In the genomic region with DNA sequence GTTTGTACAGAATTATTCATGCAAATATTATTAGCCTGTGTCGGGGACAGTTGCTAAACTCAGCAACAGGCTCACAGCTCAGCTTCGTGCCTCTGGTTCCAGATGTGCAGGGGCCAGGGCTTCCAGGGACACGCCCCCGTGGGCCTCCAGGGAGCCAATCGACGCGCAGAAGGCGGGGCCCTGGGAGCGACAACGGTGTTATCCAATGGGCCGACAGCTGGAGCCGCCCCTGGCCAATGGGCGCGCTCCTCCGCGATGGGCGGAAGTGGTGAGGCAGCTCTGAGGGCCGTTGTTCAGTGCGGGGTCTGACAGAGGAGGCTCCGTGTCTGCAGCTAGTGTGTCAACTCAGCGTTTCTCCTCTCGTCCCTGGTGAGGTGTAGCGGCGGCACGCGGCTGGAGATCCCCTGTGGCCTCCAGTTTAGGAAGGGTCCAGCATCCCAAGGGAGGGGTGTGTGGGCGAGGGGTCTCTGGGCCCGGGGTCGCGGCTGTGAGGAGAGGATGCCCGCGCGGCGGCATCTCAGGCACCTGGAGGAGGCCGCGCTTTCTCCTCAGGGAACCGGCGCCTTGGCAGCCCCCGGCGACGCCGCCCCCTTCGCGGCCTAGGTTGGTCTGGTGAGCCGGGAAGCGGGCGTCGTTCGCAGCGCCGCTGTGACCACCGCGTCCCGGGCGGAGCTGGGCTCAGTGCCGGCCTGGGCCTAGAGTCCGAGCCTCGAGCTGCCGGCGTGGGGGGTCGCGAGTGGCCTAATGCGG, we compare ENCODE assay signal across 8 cellular contexts. TPM values are rescaled to one million over a fixed set of nuclear protein-coding genes. Genes with fewer than 3 reads are reported as not detected.
A peak's percentile ranks its signal among the peaks of the same experiment; 100 is the strongest.
DNase-seq lines count a peak whose midpoint lies in the region; ATAC-seq and TF ChIP-seq lines count a peak whose summit lies in the region.

A gene with protein sequence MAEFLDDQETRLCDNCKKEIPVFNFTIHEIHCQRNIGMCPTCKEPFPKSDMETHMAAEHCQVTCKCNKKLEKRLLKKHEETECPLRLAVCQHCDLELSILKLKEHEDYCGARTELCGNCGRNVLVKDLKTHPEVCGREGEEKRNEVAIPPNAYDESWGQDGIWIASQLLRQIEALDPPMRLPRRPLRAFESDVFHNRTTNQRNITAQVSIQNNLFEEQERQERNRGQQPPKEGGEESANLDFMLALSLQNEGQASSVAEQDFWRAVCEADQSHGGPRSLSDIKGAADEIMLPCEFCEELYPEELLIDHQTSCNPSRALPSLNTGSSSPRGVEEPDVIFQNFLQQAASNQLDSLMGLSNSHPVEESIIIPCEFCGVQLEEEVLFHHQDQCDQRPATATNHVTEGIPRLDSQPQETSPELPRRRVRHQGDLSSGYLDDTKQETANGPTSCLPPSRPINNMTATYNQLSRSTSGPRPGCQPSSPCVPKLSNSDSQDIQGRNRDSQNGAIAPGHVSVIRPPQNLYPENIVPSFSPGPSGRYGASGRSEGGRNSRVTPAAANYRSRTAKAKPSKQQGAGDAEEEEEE (plus strand): TSS at position 311 of the 750 bp plus-strand sequence. CDS start 4,963 bp downstream, outside the sequence.

- intact Hi-C loops in left ventricle myocardium inferior (cut with micrococcal nuclease) = no loop called here

- H3K27me3 Mint-ChIP-seq in T-helper 17 cell = peaks cover 5% of the 10 kb centered on the region
- H3K27me3 Mint-ChIP-seq in progenitor cell of endocrine pancreas = no peaks in the 10 kb centered on the region

- peak; percentile 99 for TF ChIP-seq POLR2A in GM15510 (IDR thresholded peaks at IDR 0.05; ENCODE audit: borderline replicate concordance, extremely low read depth, insufficient read length)

- no peaks in the 10 kb centered on the region for H3K9me3 Mint-ChIP-seq in progenitor cell of endocrine pancreas (ENCODE audit: low read depth)

- peak within 1 kb of the TSS; percentile 87 for H3K27ac Mint-ChIP-seq in T-helper 17 cell
- peak within 1 kb of the TSS; percentile 90 for H3K27ac Mint-ChIP-seq in progenitor cell of endocrine pancreas

- H3K9me3 ChIP-seq in T-helper 17 cell (ENCODE audit: control insufficient read depth, low read length, poor library complexity, severe bottlenecking) = no peaks in the 10 kb centered on the region
- H3K9me3 ChIP-seq in left ventricle myocardium inferior (replicated peaks) = no peaks in the 10 kb centered on the region

- H3K36me3 ChIP-seq in left ventricle myocardium inferior = no peaks in the 10 kb centered on the region

- peaks cover 21% of the 10 kb centered on the region for H3K4me1 Mint-ChIP-seq in T-helper 17 cell
- peaks cover 20% of the 10 kb centered on the region for H3K4me1 Mint-ChIP-seq in progenitor cell of endocrine pancreas (ENCODE audit: low read depth)

- ATAC-seq in HG02885 (IDR thresholded peaks at IDR 0.05; ENCODE audit: poor library complexity, unreplicated experiment) (peak; percentile 97), T-helper 17 cell (peak; percentile 99)

- peak within 1 kb of the TSS; percentile 85 for H3K27ac ChIP-seq in left ventricle myocardium inferior (replicated peaks)

- peak; percentile 83 for DNase-seq in NCI-H1694 treated with DMSO at 0.1 percent for 48 hours (lab: John Stamatoyannopoulos, UW)
- peak; percentile 95 to 98 (median 97) for DNase-seq in T-helper 17 cell
- DNase-seq in amygdala (lab: John Stamatoyannopoulos, UW) = peak; percentile 76 to 99 (median 97)
- peak; percentile 98 for DNase-seq in left ventricle myocardium inferior
- DNase-seq in progenitor cell of endocrine pancreas (ENCODE audit: low spot score, unreplicated experiment) = peak; percentile 98
- peak; percentile 97 for DNase-seq in ureter (ENCODE audit: low spot score)

- peak within 1 kb of the TSS; percentile 76 for H3K4me3 ChIP-seq in left ventricle myocardium inferior

- H3K4me3 Mint-ChIP-seq in T-helper 17 cell = peak within 1 kb of the TSS; percentile 92
- H3K4me3 Mint-ChIP-seq in progenitor cell of endocrine pancreas (ENCODE audit: low read depth) = peak within 1 kb of the TSS; percentile 86

- H3K27me3 ChIP-seq in left ventricle myocardium inferior (ENCODE audit: low read depth) = no peaks in the 10 kb centered on the region

- H3K4me1 ChIP-seq in left ventricle myocardium inferior = peaks cover 89% of the 10 kb centered on the region

- H3K36me3 Mint-ChIP-seq in T-helper 17 cell (ENCODE audit: low read depth) (peaks cover 4% of the 10 kb centered on the region), progenitor cell of endocrine pancreas (ENCODE audit: insufficient read depth) (no peaks in the 10 kb centered on the region)

- TF ChIP-seq CTCF in left ventricle myocardium inferior (IDR thresholded peaks at IDR 0.05; ENCODE audit: borderline replicate concordance) = no peak
- no peak for TF ChIP-seq CTCF in progenitor cell of endocrine pancreas (IDR thresholded peaks at IDR 0.05; ENCODE audit: unreplicated experiment)

RNA-seq across cellular contexts. Expression of the gene that starts here (rescaled TPM):
- total RNA-seq in T-helper 17 cell = 10 to 100 TPM; 24.3 to 26.2 TPM
- total RNA-seq in left ventricle myocardium inferior = 19.8 TPM
- total RNA-seq in progenitor cell of endocrine pancreas = 34.7 and 35.4 TPM in 2 replicates
- 37.0 TPM for total RNA-seq in ureter

Comparison
In these comparisons a context has a peak if more than half of its experiments do, and no peak if none do; other contexts are left out.
1. Peak in every context shown above with its lines: DNase-seq, ATAC-seq, H3K4me3 ChIP-seq and H3K27ac ChIP-seq.